Comparison of ENCODE assay signal across 8 cellular contexts in genomic region chr15:74907277-74907870, GRCh38. TPM values are rescaled to one million over a fixed set of nuclear protein-coding genes. Genes with fewer than 3 reads are reported as not detected.
DNase-seq lines count a peak whose midpoint lies in the region; ATAC-seq and TF ChIP-seq lines count a peak whose summit lies in the region.

No MANE protein-coding gene starts in this region.

- H3K4me3 ChIP-seq in AG10803 (ENCODE audit: low read length) (peak overlapping the region; percentile 83), vagina (peak overlapping the region; percentile 58 to 66)
- peak overlapping the region; percentile 57 for H3K4me3 ChIP-seq in Jurkat, Clone E6-1 (ENCODE audit: low read length)

- H3K27me3 ChIP-seq in vagina, result no peaks in the 10 kb centered on the region

- intact Hi-C loops in vagina (cut with DNase I), result no loop called here

- no peak for ATAC-seq in HG03571 (IDR thresholded peaks at IDR 0.05; ENCODE audit: unreplicated experiment)
- ATAC-seq in GM18873 (IDR thresholded peaks at IDR 0.05; ENCODE audit: low FRiP score, unreplicated experiment), result no peak

- H3K9me3 ChIP-seq in vagina, result no peaks in the 10 kb centered on the region

- peaks cover 0 to 32% of the 10 kb centered on the region in 2 donors for H3K36me3 ChIP-seq in vagina

- TF ChIP-seq POLR2A in vagina (IDR thresholded peaks at IDR 0.05), result no peak

- peak overlapping the region; percentile 85 for H3K27ac ChIP-seq in vagina

- TF ChIP-seq CTCF in AG10803 (conservative IDR thresholded peaks at IDR 0.05; ENCODE audit: low read length) (no peak), vagina (IDR thresholded peaks at IDR 0.05) (no peak)

- H3K4me1 ChIP-seq in vagina, result peaks cover 32% of the 10 kb centered on the region

- DNase-seq in AG10803 (ENCODE audit: low read depth) (no peak), cerebellar cortex (ENCODE audit: low spot score) (peak; percentile 52), medulla oblongata (ENCODE audit: extremely low spot score) (peak; percentile 13), vagina (ENCODE audit: extremely low spot score in 2 of 2) (no peak), NCI-H187 treated with DMSO at 0.1 percent for 48 hours (lab: John Stamatoyannopoulos, UW) (no peak)
- no peak for DNase-seq in Jurkat, Clone E6-1 (ENCODE audit: low read depth, low spot score)

RNA-seq across cellular contexts. Expression of gene FAM219B, which starts 0.7 kb away (rescaled TPM):
- 5.2 TPM for polyA plus RNA-seq in Jurkat, Clone E6-1 (2012; ENCODE audit: insufficient read depth, insufficient read length)
- total RNA-seq in vagina, result 51.6 TPM

RNA-seq across cellular contexts. Expression of gene MPI, which starts 17.5 kb away (rescaled TPM):
- polyA plus RNA-seq in Jurkat, Clone E6-1 (2012; ENCODE audit: insufficient read depth, insufficient read length), result 61.2 TPM
- total RNA-seq in vagina, result 43.2 TPM

RNA-seq across cellular contexts. Expression of gene COX5A, which starts 30.5 kb away (rescaled TPM):
- 551 TPM for polyA plus RNA-seq in Jurkat, Clone E6-1 (2012; ENCODE audit: insufficient read depth, insufficient read length)
- total RNA-seq in vagina, result 123 TPM

RNA-seq across cellular contexts. Expression of gene SCAMP2, which starts 34.2 kb away (rescaled TPM):
- polyA plus RNA-seq in Jurkat, Clone E6-1 (2012; ENCODE audit: insufficient read depth, insufficient read length), result 70.9 TPM
- 56.7 TPM for total RNA-seq in vagina

RNA-seq across cellular contexts. Expression of gene RPP25, which starts 49.2 kb away (rescaled TPM):
- 2.8 TPM for polyA plus RNA-seq in Jurkat, Clone E6-1 (2012; ENCODE audit: insufficient read depth, insufficient read length)
- 11.3 TPM for total RNA-seq in vagina

Comparison
In these comparisons a context has a peak if more than half of its experiments do, and no peak if none do; other contexts are left out.
1. DNase-seq: peak in cerebellar cortex (single experiment) and medulla oblongata (single experiment); none in AG10803 (single experiment), Jurkat, Clone E6-1 (single experiment), vagina (0 of 2) and NCI-H187 treated with DMSO at 0.1 percent for 48 hours (single experiment).
2. Peak in every context shown above with its lines, with median percentiles within 50 percentile points of each other: H3K4me3 ChIP-seq.